Comparison of ENCODE assay signal across 8 cellular contexts in genomic region chr5:152514827-152515397, GRCh38.
A peak's percentile ranks its signal among the peaks of the same experiment; 100 is the strongest.
DNase-seq lines count a peak whose midpoint lies in the region; ATAC-seq, FAIRE-seq and TF ChIP-seq lines count a peak whose summit lies in the region.

No MANE protein-coding gene starts in this region.

- no peak overlapping the region for H3K27ac Mint-ChIP-seq in activated CD4-positive, alpha-beta T cell treated with anti-CD3 and anti-CD28 coated beads, Interleukin-2, amount 10 ng/mL, durations not matched to agents 7 days and 5 days

- H3K9me2 ChIP-seq in neural cell (ENCODE audit: insufficient read depth, low read length): no peaks in the 10 kb centered on the region

- no peak for TF ChIP-seq POLR2A in K562 (conservative IDR thresholded peaks at IDR 0.05)

- H3K9me3 ChIP-seq in K562 (replicated peaks; ENCODE audit: control insufficient read depth, insufficient read depth, low read depth, low read length) (no peaks in the 10 kb centered on the region), neural cell (ENCODE audit: low read length) (no peaks in the 10 kb centered on the region)

- H3K4me3 Mint-ChIP-seq in activated CD4-positive, alpha-beta T cell treated with anti-CD3 and anti-CD28 coated beads, Interleukin-2, amount 10 ng/mL, durations not matched to agents 7 days and 5 days: no peak overlapping the region

- H3K36me3 Mint-ChIP-seq in activated CD4-positive, alpha-beta T cell treated with anti-CD3 and anti-CD28 coated beads, Interleukin-2, amount 10 ng/mL, durations not matched to agents 7 days and 5 days (ENCODE audit: low read depth): no peaks in the 10 kb centered on the region

- POLR2A ChIA-PET in activated CD4-positive, alpha-beta T cell treated with anti-CD3 and anti-CD28 coated beads, Interleukin-2, amount 10 ng/mL, durations not matched to agents 7 days and 5 days (lab: Charles Lee): no interaction called here
- POLR2A ChIA-PET in K562 (lab: Yijun Ruan, JAX): no interaction called here

- H3K9me3 Mint-ChIP-seq in activated CD4-positive, alpha-beta T cell treated with anti-CD3 and anti-CD28 coated beads, Interleukin-2, amount 10 ng/mL, durations not matched to agents 7 days and 5 days: no peaks in the 10 kb centered on the region

- intact Hi-C loops in K562 (cut with micrococcal nuclease): loop anchor here (5.0 kb wide), 1 partner anchor 368 kb away; no protein-coding TSS in a partner anchor

- H3K79me2 ChIP-seq in K562 (ENCODE audit: control insufficient read depth, insufficient read depth, low read length): no peaks in the 10 kb centered on the region
- H3K79me2 ChIP-seq in neural cell (replicated peaks; ENCODE audit: insufficient read depth, low read length): no peaks in the 10 kb centered on the region

- H3K4me2 ChIP-seq in K562 (ENCODE audit: insufficient read depth, low read length) (no peak overlapping the region), neural cell (ENCODE audit: low read length) (no peak overlapping the region)

- no peaks in the 10 kb centered on the region for H3K36me3 ChIP-seq in K562 (ENCODE audit: control insufficient read depth, insufficient read depth, low read length)
- H3K36me3 ChIP-seq in neural cell (ENCODE audit: insufficient read depth, low read length): no peaks in the 10 kb centered on the region

- H3K9me1 ChIP-seq in K562 (ENCODE audit: control insufficient read depth, insufficient read depth, low read length): no peaks in the 10 kb centered on the region

- no peak overlapping the region for H3K9ac ChIP-seq in K562 (ENCODE audit: insufficient read depth in 1 of 2, low read depth in 2 of 2, low read length in 2 of 2)
- H3K9ac ChIP-seq in neural cell (ENCODE audit: low read length): no peak overlapping the region

- no peaks in the 10 kb centered on the region for H3K4me1 Mint-ChIP-seq in activated CD4-positive, alpha-beta T cell treated with anti-CD3 and anti-CD28 coated beads, Interleukin-2, amount 10 ng/mL, durations not matched to agents 7 days and 5 days

- H3F3A ChIP-seq in neural cell (ENCODE audit: insufficient read depth, low read length, poor library complexity, severe bottlenecking): no peaks in the 10 kb centered on the region

- H3K27ac ChIP-seq in K562 (ENCODE audit: extremely low read depth, low read depth, low read length): no peak overlapping the region
- no peak overlapping the region for H3K27ac ChIP-seq in neural cell (ENCODE audit: low read length)

- in situ Hi-C loops in K562 (cut with MboI): no loop called here

- peak; percentile 61 for FAIRE-seq in K562 (lab: Jason Lieb, UNC)

- ATAC-seq in K562 (peak; percentile 56; the same call in 2 of the 3 replicates), GM19324 (IDR thresholded peaks at IDR 0.05; ENCODE audit: low FRiP score, unreplicated experiment) (no peak)

- H3K27me3 Mint-ChIP-seq in activated CD4-positive, alpha-beta T cell treated with anti-CD3 and anti-CD28 coated beads, Interleukin-2, amount 10 ng/mL, durations not matched to agents 7 days and 5 days: peaks cover 23% of the 10 kb centered on the region

- no peak for TF ChIP-seq EP300 in K562 (IDR thresholded peaks at IDR 0.05; ENCODE audit: low read length)
- no peak for TF ChIP-seq EP300 in neural cell (conservative IDR thresholded peaks at IDR 0.05; ENCODE audit: poor library complexity, severe bottlenecking)

- 4% methylated on average over 2 of the region's 2 CpGs for WGBS in K562 (ENCODE audit: insufficient coverage, low coverage, missing lambda C conversion rate)

- no peaks in the 10 kb centered on the region for H3K27me3 ChIP-seq in K562 (ENCODE audit: control insufficient read depth in 2 of 2, insufficient read depth in 2 of 2, low read length in 2 of 2)
- no peaks in the 10 kb centered on the region for H3K27me3 ChIP-seq in neural cell (ENCODE audit: insufficient read depth, low read depth, low read length)

- no peaks in the 10 kb centered on the region for H3K4me1 ChIP-seq in K562 (replicated peaks in 1 of 2; ENCODE audit: control insufficient read depth in 2 of 2, insufficient read depth in 2 of 2, low read length in 2 of 2)

- CTCF ChIA-PET in activated CD4-positive, alpha-beta T cell treated with anti-CD3 and anti-CD28 coated beads, Interleukin-2, amount 10 ng/mL, durations not matched to agents 7 days and 5 days (lab: Charles Lee): interaction anchor here (0.6 to 1.4 kb wide), 2 partner anchors 10 to 69 kb away, joined by 3 to 4 read pairs; no protein-coding TSS in a partner anchor
- CTCF ChIA-PET in K562 (lab: Yijun Ruan, JAX; ENCODE audit: low intra/inter-chr PET ratio): interaction anchor here (0.6 to 0.7 kb wide), 5 partner anchors 372 to 1695 kb away, joined by 3 to 9 read pairs (median 5); no protein-coding TSS in a partner anchor

- H4K20me1 ChIP-seq in K562 (replicated peaks; ENCODE audit: control insufficient read depth, insufficient read depth, low read length) (no peaks in the 10 kb centered on the region), neural cell (ENCODE audit: insufficient read depth) (no peaks in the 10 kb centered on the region)

- BruUV-seq in K562 (replicated peaks; lab: Mats Ljungman, UMichigan): no TSS peak

- peak; percentile 13 for DNase-seq in activated CD4-positive, alpha-beta T cell treated with anti-CD3 and anti-CD28 coated beads, Interleukin-2, amount 10 ng/mL, durations not matched to agents 7 days and 5 days
- no peak for DNase-seq in activated CD4-positive, alpha-beta T cell treated with anti-CD3 and anti-CD28 coated beads for 4 hours
- DNase-seq in NCI-H146 treated with DMSO at 0.1 percent for 48 hours (lab: John Stamatoyannopoulos, UW; ENCODE audit: unreplicated experiment): peak; percentile 3
- peak in 2 of 4 experiments; percentile 17 to 32 for DNase-seq in K562 (ENCODE audit: extremely low read depth in 1 of 4, low spot score in 3 of 4)
- DNase-seq in activated T-cell treated with anti-CD3 and anti-CD28 coated beads for 4 hours: no peak
- DNase-seq in DMS153 treated with DMSO at 0.1 percent for 48 hours (lab: John Stamatoyannopoulos, UW; ENCODE audit: unreplicated experiment): no peak

- TF ChIP-seq RAD21 in K562 (CRISPR knock-in tag; conservative IDR thresholded peaks at IDR 0.05 in 1 of 2, IDR thresholded peaks at IDR 0.05 in 1 of 2) (no peak; a peak in 1 of 4 replicates), neural cell (conservative IDR thresholded peaks at IDR 0.05) (peak; percentile 69)

- H2AFZ ChIP-seq in K562 (ENCODE audit: low read depth, low read length): no peak overlapping the region
- H2AFZ ChIP-seq in neural cell (ENCODE audit: low read depth, low read length): no peak overlapping the region

- TF ChIP-seq CTCF in K562 (IDR thresholded peaks at IDR 0.05 in 2 of 3, conservative IDR thresholded peaks at IDR 0.05 in 1 of 3; ENCODE audit: insufficient read depth in 2 of 3, low read depth in 1 of 3, low read length in 3 of 3) (peak in 2 of 3 experiments; percentile 22 to 43; a peak in 2 of 6 replicates), neural cell (IDR thresholded peaks at IDR 0.05; ENCODE audit: poor library complexity, severe bottlenecking) (peak; percentile 76)

- no peak overlapping the region for H3K4me3 ChIP-seq in K562
- H3K4me3 ChIP-seq in neural cell (ENCODE audit: low read length): no peak overlapping the region

TF ChIP-seq in K562, 482 proteins besides CTCF, POLR2A, EP300 and RAD21:
- TF ChIP-seq ZNF384 (IDR thresholded peaks at IDR 0.05; ENCODE audit: low read depth, low read length): peak; percentile 86
- TF ChIP-seq RAD51 (IDR thresholded peaks at IDR 0.05; ENCODE audit: borderline replicate concordance, low read depth): no peak

TF ChIP-seq in neural cell, 6 proteins besides CTCF, POLR2A, EP300 and RAD21:
- TF ChIP-seq SMC3 (conservative IDR thresholded peaks at IDR 0.05; ENCODE audit: poor library complexity): peak; percentile 67
- TF ChIP-seq MXI1 (conservative IDR thresholded peaks at IDR 0.05; ENCODE audit: poor library complexity, severe bottlenecking): no peak
TF ChIP-seq in neural cell: peak in this region for 1.

Comparison
In these comparisons a context has a peak if more than half of its experiments do, and no peak if none do; other contexts are left out.
1. DNase-seq: peak in activated CD4-positive, alpha-beta T cell treated with anti-CD3 and anti-CD28 coated beads, Interleukin-2, amount 10 ng/mL, durations not matched to agents 7 days and 5 days (single experiment) and NCI-H146 treated with DMSO at 0.1 percent for 48 hours (single experiment); none in activated CD4-positive, alpha-beta T cell treated with anti-CD3 and anti-CD28 coated beads for 4 hours (0 of 2), activated T-cell treated with anti-CD3 and anti-CD28 coated beads for 4 hours (single experiment) and DMS153 treated with DMSO at 0.1 percent for 48 hours (single experiment).